1 cellular context compared by ENCODE assay signal in genomic region chr4:112231779-112232713, GRCh38.
TF ChIP-seq lines count a peak whose summit lies in the region.

AP1AR (plus strand) TSS chr4:112231787; CDS start chr4:112232092, 305 bp downstream.

TF ChIP-seq in SK-N-SH, 30 proteins besides CTCF, POLR2A, EP300 and RAD21 (continued from another document):
- TF ChIP-seq REST (IDR thresholded peaks at IDR 0.05; ENCODE audit: low read depth, low read length), result no peak
